Comparison of ENCODE assay signal across 17 cellular contexts in genomic region chr10:3537518-3537917, GRCh38.
DNase-seq lines count a peak whose midpoint lies in the region; ATAC-seq, FAIRE-seq and TF ChIP-seq lines count a peak whose summit lies in the region.
"Had no signal": no experiment of that assay in that cellular context is flagged by ENCODE, and none has a peak within 500 bp of the region (broad histone marks: within the 10 kb centered on the region; RNA-seq: fewer than 3 reads in every experiment).

No MANE protein-coding gene starts in this region.

- no peaks in the 10 kb centered on the region for H3K9me3 Mint-ChIP-seq in astrocyte (ENCODE audit: unreplicated experiment)
- H3K9me3 Mint-ChIP-seq in activated CD4-positive, alpha-beta T cell treated with anti-CD3 and anti-CD28 coated beads for 36 hours (ENCODE audit: low read depth), result no peaks in the 10 kb centered on the region

- peaks cover 28% of the 10 kb centered on the region for H3K4me1 Mint-ChIP-seq in astrocyte (ENCODE audit: low read depth, unreplicated experiment)
- H3K4me1 Mint-ChIP-seq in activated CD4-positive, alpha-beta T cell treated with anti-CD3 and anti-CD28 coated beads for 36 hours, result peaks cover 6% of the 10 kb centered on the region

- H3K79me2 ChIP-seq in astrocyte (ENCODE audit: insufficient read depth, low read length), result no peaks in the 10 kb centered on the region

- H3K4me2 ChIP-seq in astrocyte (ENCODE audit: low read length) (no peak overlapping the region), mesenchymal stem cell (ENCODE audit: low read length, poor library complexity, severe bottlenecking) (no peak overlapping the region)
- H3K4me2 ChIP-seq: BLaER1 treated with 17β-estradiol and CSF1 and Interleukin-3, amounts not matched to agents 10 nM and 100 nM had no signal

- peak overlapping the region; percentile 99 for H3K27ac Mint-ChIP-seq in astrocyte (ENCODE audit: unreplicated experiment)
- H3K27ac Mint-ChIP-seq in activated CD4-positive, alpha-beta T cell treated with anti-CD3 and anti-CD28 coated beads for 36 hours, result no peak overlapping the region

- intact Hi-C loops in activated CD4-positive, alpha-beta T cell treated with anti-CD3 and anti-CD28 coated beads for 36 hours (cut with DNase I, micrococcal nuclease), result no loop called here

- H4K8ac ChIP-seq in mesenchymal stem cell (ENCODE audit: low read length), result no peak overlapping the region

- H3K4me1 ChIP-seq in astrocyte (ENCODE audit: insufficient read depth, low read length), result peaks cover 38% of the 10 kb centered on the region
- peaks cover 35% of the 10 kb centered on the region for H3K4me1 ChIP-seq in mesenchymal stem cell (ENCODE audit: control insufficient read depth, insufficient read depth, low read depth, low read length)
- peaks cover 0 to 36% (median 11%) of the 10 kb centered on the region in 4 donors for H3K4me1 ChIP-seq in tibial nerve

- H3K4ac ChIP-seq in mesenchymal stem cell (ENCODE audit: low read depth in 1 of 2, low read length in 2 of 2), result no peak overlapping the region

- H3K9ac ChIP-seq in astrocyte (ENCODE audit: low read length) (peak overlapping the region; percentile 77), mesenchymal stem cell (ENCODE audit: low read length) (no peak overlapping the region)
- H3K9ac ChIP-seq: BLaER1 treated with 17β-estradiol and CSF1 and Interleukin-3, amounts not matched to agents 10 nM and 100 nM had no signal

- H3K79me1 ChIP-seq in mesenchymal stem cell (replicated peaks; ENCODE audit: low read length, poor library complexity, severe bottlenecking), result peaks cover 2% of the 10 kb centered on the region

- H3K23ac ChIP-seq in mesenchymal stem cell (ENCODE audit: low read length in 2 of 2), result no peak overlapping the region

- H2AK5ac ChIP-seq in mesenchymal stem cell (ENCODE audit: low read length, severe bottlenecking), result peak overlapping the region; percentile 85

- peaks cover 4% of the 10 kb centered on the region for H3K36me3 Mint-ChIP-seq in astrocyte (ENCODE audit: low read depth, unreplicated experiment)
- no peaks in the 10 kb centered on the region for H3K36me3 Mint-ChIP-seq in activated CD4-positive, alpha-beta T cell treated with anti-CD3 and anti-CD28 coated beads for 36 hours (ENCODE audit: low read depth)

- H2BK12ac ChIP-seq in mesenchymal stem cell (ENCODE audit: low read length in 2 of 2), result peak overlapping the region in 1 of 2 experiments; percentile 60

- no peak overlapping the region for H3K4me3 ChIP-seq in astrocyte (ENCODE audit: insufficient read depth, low read depth, low read length)
- H3K4me3 ChIP-seq in mesenchymal stem cell (ENCODE audit: insufficient read depth in 1 of 2, low read depth in 1 of 2, low read length in 2 of 2), result no peak overlapping the region
- no peak overlapping the region for H3K4me3 ChIP-seq in tibial nerve
- H3K4me3 ChIP-seq: A549; BLaER1 treated with 17β-estradiol and CSF1 and Interleukin-3, amounts not matched to agents 10 nM and 100 nM had no signal

- H4K91ac ChIP-seq in mesenchymal stem cell (ENCODE audit: low read length), result no peak overlapping the region

- no peak for ATAC-seq in activated CD4-positive, alpha-beta T cell treated with anti-CD3 and anti-CD28 coated beads for 36 hours

- H3K9me3 ChIP-seq in astrocyte (ENCODE audit: insufficient read depth, low read depth, low read length), result no peaks in the 10 kb centered on the region
- H3K9me3 ChIP-seq in mesenchymal stem cell (ENCODE audit: control insufficient read depth, low read length), result no peaks in the 10 kb centered on the region
- H3K9me3 ChIP-seq in tibial nerve, result no peaks in the 10 kb centered on the region
- H3K9me3 ChIP-seq: A549 had no signal

- H3K4me3 Mint-ChIP-seq in astrocyte (ENCODE audit: unreplicated experiment), result no peak overlapping the region
- no peak overlapping the region for H3K4me3 Mint-ChIP-seq in activated CD4-positive, alpha-beta T cell treated with anti-CD3 and anti-CD28 coated beads for 36 hours

- H3K18ac ChIP-seq in mesenchymal stem cell (ENCODE audit: low read depth in 1 of 2, low read length in 2 of 2), result no peak overlapping the region

- TF ChIP-seq CTCF in astrocyte (IDR thresholded peaks at IDR 0.05; ENCODE audit: insufficient read depth, low read depth, low read length) (no peak), tibial nerve (IDR thresholded peaks at IDR 0.05) (no peak), D721Med (IDR thresholded peaks at IDR 0.05; ENCODE audit: insufficient read depth, missing control alignments) (no peak)

- no peaks in the 10 kb centered on the region for H3K36me3 ChIP-seq in astrocyte (ENCODE audit: insufficient read depth, low read length)
- no peaks in the 10 kb centered on the region for H3K36me3 ChIP-seq in mesenchymal stem cell (ENCODE audit: control insufficient read depth in 1 of 2, insufficient read depth in 2 of 2, low read depth in 1 of 2, low read length in 2 of 2)
- H3K36me3 ChIP-seq in tibial nerve, result no peaks in the 10 kb centered on the region
- H3K36me3 ChIP-seq: BLaER1 treated with 17β-estradiol and CSF1 and Interleukin-3, amounts not matched to agents 10 nM and 100 nM had no signal

- no peak overlapping the region for H2BK15ac ChIP-seq in mesenchymal stem cell (ENCODE audit: low read depth, poor library complexity, severe bottlenecking)

- CTCF ChIA-PET in activated CD4-positive, alpha-beta T cell treated with anti-CD3 and anti-CD28 coated beads for 36 hours (lab: Charles Lee), result interaction anchor here (0.6 kb wide), 1 partner anchor 191 kb away, joined by 3 read pairs; no protein-coding TSS in a partner anchor

- TF ChIP-seq POLR2A in tibial nerve (IDR thresholded peaks at IDR 0.05), result no peak

- FAIRE-seq in astrocyte (lab: Jason Lieb, UNC) (no peak), D721Med (lab: Jason Lieb, UNC) (no peak), RCC 7860 (lab: Jason Lieb, UNC) (no peak)
- FAIRE-seq: A549, H54 had no signal

- 85% methylated on average over 3 of the region's 3 CpGs for WGBS in mesenchymal stem cell
- 74 to 80% methylated on average over 3 of the region's 3 CpGs for WGBS in tibial nerve, 2 donors

- H3K27me3 ChIP-seq in astrocyte (ENCODE audit: insufficient read depth, low read length) (no peaks in the 10 kb centered on the region), mesenchymal stem cell (ENCODE audit: control insufficient read depth in 1 of 2, insufficient read depth in 1 of 2, low read length in 2 of 2) (no peaks in the 10 kb centered on the region), tibial nerve (no peaks in the 10 kb centered on the region)
- H3K27me3 ChIP-seq: BLaER1 treated with 17β-estradiol and CSF1 and Interleukin-3, amounts not matched to agents 10 nM and 100 nM had no signal

- H3K27ac ChIP-seq in astrocyte (ENCODE audit: low read depth, low read length), result peak overlapping the region; percentile 91
- H3K27ac ChIP-seq in mesenchymal stem cell (ENCODE audit: low read length, poor library complexity, severe bottlenecking), result peak overlapping the region; percentile 93
- peak overlapping the region; percentile 73 to 95 (median 90) for H3K27ac ChIP-seq in tibial nerve
- H3K27ac ChIP-seq: BLaER1 treated with 17β-estradiol and CSF1 and Interleukin-3, amounts not matched to agents 10 nM and 100 nM had no signal

- no peak overlapping the region for H2AFZ ChIP-seq in astrocyte (ENCODE audit: low read depth, low read length)
- H2AFZ ChIP-seq in mesenchymal stem cell (ENCODE audit: low read depth, low read length), result no peak overlapping the region

- H2BK5ac ChIP-seq in mesenchymal stem cell (ENCODE audit: low read depth, low read length, poor library complexity, severe bottlenecking), result no peak overlapping the region

- no peak overlapping the region for H2BK120ac ChIP-seq in mesenchymal stem cell (ENCODE audit: low read depth, low read length)

- peak; percentile 41 for DNase-seq in NCI-H345 (lab: John Stamatoyannopoulos, UW)
- no peak for DNase-seq in NCI-H345 treated with DMSO at 0.1 percent for 48 hours (lab: John Stamatoyannopoulos, UW; ENCODE audit: unreplicated experiment)
- DNase-seq in astrocyte (ENCODE audit: low read depth), result no peak
- no peak for DNase-seq in mesenchymal stem cell
- DNase-seq in tibial nerve (ENCODE audit: low spot score in 2 of 2), result no peak
- DNase-seq in D721Med (ENCODE audit: insufficient read length, low spot score), result no peak
- DNase-seq in RCC 7860 (ENCODE audit: low spot score), result no peak
- no peak for DNase-seq in activated CD4-positive, alpha-beta T cell treated with anti-CD3 and anti-CD28 coated beads for 36 hours
- DNase-seq: DMS 273 treated with DMSO at 0.1 percent for 48 hours; NCI-H1048; NCI-H187 treated with DMSO at 0.1 percent for 48 hours; NCI-H524; NK-92 treated with Interleukin-12 subunit alpha and Interleukin-12 subunit beta, amount 100 ng/mL, for 24 hours; SHP77 treated with DMSO at 0.1 percent for 48 hours had no signal

- POLR2A ChIA-PET in activated CD4-positive, alpha-beta T cell treated with anti-CD3 and anti-CD28 coated beads for 36 hours (lab: Charles Lee), result no interaction called here

- H4K20me1 ChIP-seq in astrocyte (ENCODE audit: insufficient read depth, low read length), result no peaks in the 10 kb centered on the region
- H4K20me1 ChIP-seq: BLaER1 treated with 17β-estradiol and CSF1 and Interleukin-3, amounts not matched to agents 10 nM and 100 nM had no signal

- TF ChIP-seq EP300 in tibial nerve (IDR thresholded peaks at IDR 0.05), result no peak

- H3K14ac ChIP-seq in mesenchymal stem cell (ENCODE audit: low read length in 2 of 2), result no peak overlapping the region

- H3K27me3 Mint-ChIP-seq in astrocyte (ENCODE audit: low read depth, unreplicated experiment), result no peaks in the 10 kb centered on the region
- H3K27me3 Mint-ChIP-seq in activated CD4-positive, alpha-beta T cell treated with anti-CD3 and anti-CD28 coated beads for 36 hours, result no peaks in the 10 kb centered on the region
